Comparison of ENCODE assay signal across 9 cellular contexts in the genomic region with DNA sequence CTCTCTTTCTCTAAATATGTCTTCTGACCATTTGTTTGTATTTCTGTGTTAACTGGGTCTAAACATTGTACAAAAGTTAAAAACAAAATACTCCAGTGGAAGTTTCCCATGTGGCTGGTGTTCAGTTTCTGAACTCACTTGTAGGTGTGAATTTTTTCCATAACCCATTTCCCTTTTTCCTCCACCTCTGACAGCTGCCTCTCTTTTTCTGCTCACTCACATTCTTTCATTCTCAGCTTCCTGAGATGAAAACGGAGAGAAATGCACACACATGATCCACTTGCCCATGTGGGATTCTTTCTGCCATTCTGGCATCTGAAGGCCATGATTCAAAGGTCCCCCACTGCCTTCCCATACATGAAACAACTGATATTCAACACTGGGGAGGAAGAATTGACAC. TPM values are rescaled to one million over a fixed set of nuclear protein-coding genes. Genes with fewer than 3 reads are reported as not detected.
"Had no signal": no experiment of that assay in that cellular context is flagged by ENCODE, and none has a peak within 500 bp of the region (broad histone marks: within the 10 kb centered on the region; RNA-seq: fewer than 3 reads in every experiment).

No MANE protein-coding gene starts in this region.

- FAIRE-seq: G401.6, GM12878, GM12891, GM12892, GM18507, GM19239 had no signal

- ATAC-seq: GM12878 had no signal

- DNase-seq: GDM1, GF-D8 had no signal

- H3K4me3 ChIP-seq: GM12878 had no signal

RNA-seq across cellular contexts. Expression of a gene that starts 41.1 kb away (rescaled TPM):
- total RNA-seq: G401, GM12878 had no signal
- polyA plus RNA-seq: GM12878 had no signal
